In genomic region chr18:48929212-48929612, GRCh38 we compare ENCODE assay signal across 8 cellular contexts. TPM values are rescaled to one million over a fixed set of nuclear protein-coding genes. Genes with fewer than 3 reads are reported as not detected.
A peak's percentile ranks its signal among the peaks of the same experiment; 100 is the strongest.
DNase-seq lines count a peak whose midpoint lies in the region; ATAC-seq and TF ChIP-seq lines count a peak whose summit lies in the region.

No MANE protein-coding gene starts in this region.

- H3K4me1 ChIP-seq in CD8-positive, alpha-beta memory T cell (ENCODE audit: insufficient read depth, low read length), result peaks cover 84% of the 10 kb centered on the region
- H3K4me1 ChIP-seq in neural progenitor cell, result peaks cover 33% of the 10 kb centered on the region

- POLR2A ChIA-PET in CD8-positive, alpha-beta memory T cell (lab: Charles Lee), result interaction anchor here (0.7 to 1.3 kb wide), 4 partner anchors 11 to 94 kb away, joined by 3 to 15 read pairs (median 6); no protein-coding TSS in a partner anchor

- H3K9me3 ChIP-seq in CD8-positive, alpha-beta memory T cell (ENCODE audit: low read length), result no peaks in the 10 kb centered on the region
- H3K9me3 ChIP-seq in neural progenitor cell (ENCODE audit: low read depth), result no peaks in the 10 kb centered on the region

- H3K4me3 Mint-ChIP-seq in CD8-positive, alpha-beta memory T cell, result peak overlapping the region; percentile 31 to 90 (median 78)
- H3K4me3 Mint-ChIP-seq in neural progenitor cell, result peak overlapping the region; percentile 33

- H3K4me1 Mint-ChIP-seq in CD8-positive, alpha-beta memory T cell, result peaks cover 88 to 98% (median 89%) of the 10 kb centered on the region in 3 donors
- H3K4me1 Mint-ChIP-seq in neural progenitor cell, result peaks cover 75% of the 10 kb centered on the region

- no peak overlapping the region for H3K4me2 ChIP-seq in neural progenitor cell

- no peak for TF ChIP-seq CTCF in dorsolateral prefrontal cortex (IDR thresholded peaks at IDR 0.05 in 54 of 56, conservative IDR thresholded peaks at IDR 0.05 in 2 of 56; ENCODE audit: low read depth in 1 of 56, partially characterized antibody in 56 of 56)
- TF ChIP-seq CTCF in neural progenitor cell (IDR thresholded peaks at IDR 0.05), result no peak

- no peaks in the 10 kb centered on the region for H3K27me3 ChIP-seq in CD8-positive, alpha-beta memory T cell (ENCODE audit: insufficient read depth, low read length, poor library complexity, severe bottlenecking)
- H3K27me3 ChIP-seq in dorsolateral prefrontal cortex (no peaks in the 10 kb centered on the region), neural progenitor cell (no peaks in the 10 kb centered on the region)

- ATAC-seq in GM21447 (IDR thresholded peaks at IDR 0.05; ENCODE audit: unreplicated experiment), result no peak

- no peak for DNase-seq in CD8-positive, alpha-beta memory T cell
- DNase-seq in NCI-H69 (lab: John Stamatoyannopoulos, UW) (peak; percentile 80), dorsolateral prefrontal cortex (no peak), neural progenitor cell (ENCODE audit: low spot score) (no peak), NCI-H2227 (lab: John Stamatoyannopoulos, UW; ENCODE audit: unreplicated experiment) (no peak), activated gamma-delta T cell (lab: John Stamatoyannopoulos, UW) (no peak), NCI-H446 treated with DMSO at 0.1 percent for 48 hours (lab: John Stamatoyannopoulos, UW) (no peak)

- no peaks in the 10 kb centered on the region for H3K36me3 ChIP-seq in CD8-positive, alpha-beta memory T cell (ENCODE audit: insufficient read depth, low read length)
- H3K36me3 ChIP-seq in neural progenitor cell, result no peaks in the 10 kb centered on the region

- CTCF ChIA-PET in CD8-positive, alpha-beta memory T cell (lab: Charles Lee), result interaction anchor here (0.7 to 1.7 kb wide), 3 partner anchors 9 to 22 kb away, joined by 3 to 5 read pairs (median 3); no protein-coding TSS in a partner anchor

- no peak overlapping the region for H2AFZ ChIP-seq in neural progenitor cell (replicated peaks)

- peak overlapping the region; percentile 21 for H3K4me3 ChIP-seq in CD8-positive, alpha-beta memory T cell (ENCODE audit: low read length)
- peak overlapping the region in 20 of 59 donors; percentile 2 to 40 (median 10) for H3K4me3 ChIP-seq in dorsolateral prefrontal cortex
- no peak overlapping the region for H3K4me3 ChIP-seq in neural progenitor cell

- H3F3A ChIP-seq in neural progenitor cell (ENCODE audit: low read depth), result no peaks in the 10 kb centered on the region

- intact Hi-C loops in dorsolateral prefrontal cortex (cut with DNase I), result loop anchor here in 1 of 2 donors (5.0 kb wide), 1 partner anchor 52 kb away; no protein-coding TSS in a partner anchor

- no peak overlapping the region for H3K9ac ChIP-seq in neural progenitor cell

- peaks cover 0 to 24% (median 0%) of the 10 kb centered on the region in 3 donors for H3K36me3 Mint-ChIP-seq in CD8-positive, alpha-beta memory T cell
- H3K36me3 Mint-ChIP-seq in neural progenitor cell, result peaks cover 10% of the 10 kb centered on the region

- no peaks in the 10 kb centered on the region for H3K9me3 Mint-ChIP-seq in CD8-positive, alpha-beta memory T cell
- no peaks in the 10 kb centered on the region for H3K9me3 Mint-ChIP-seq in neural progenitor cell

- H4K20me1 ChIP-seq in neural progenitor cell (ENCODE audit: low read depth), result no peaks in the 10 kb centered on the region

- H3K79me2 ChIP-seq in neural progenitor cell (ENCODE audit: low read depth), result no peaks in the 10 kb centered on the region

- peaks cover 0 to 7% of the 10 kb centered on the region in 2 donors for H3K27me3 Mint-ChIP-seq in CD8-positive, alpha-beta memory T cell
- peaks cover 2% of the 10 kb centered on the region for H3K27me3 Mint-ChIP-seq in neural progenitor cell (ENCODE audit: insufficient read depth, low read depth)

- H3K27ac Mint-ChIP-seq in CD8-positive, alpha-beta memory T cell, result peak overlapping the region; percentile 78 to 99 (median 96)
- peak overlapping the region; percentile 72 for H3K27ac Mint-ChIP-seq in neural progenitor cell

- no peak overlapping the region for H3K27ac ChIP-seq in CD8-positive, alpha-beta memory T cell (ENCODE audit: low read depth, low read length)
- H3K27ac ChIP-seq in dorsolateral prefrontal cortex, result peak overlapping the region in 52 of 59 donors; percentile 23 to 90 (median 66)
- H3K27ac ChIP-seq in neural progenitor cell, result no peak overlapping the region

RNA-seq across cellular contexts. Expression of gene SMAD7, which starts 21.6 kb away (rescaled TPM):
- 10 to 100 TPM; 23.3 TPM for total RNA-seq in CD8-positive, alpha-beta memory T cell
- polyA plus RNA-seq in CD8-positive, alpha-beta memory T cell, result 7.0 TPM
- total RNA-seq in dorsolateral prefrontal cortex (10 to 100 TPM; 14.2 to 34.2 (median 23.6) TPM), neural progenitor cell (ENCODE audit: low replicate concordance) (1.1 and 2.0 TPM in 2 replicates)

Comparison
In these comparisons a context has a peak if more than half of its experiments do, and no peak if none do; other contexts are left out.
1. H3K27ac ChIP-seq: peak in dorsolateral prefrontal cortex (52 of 59); none in CD8-positive, alpha-beta memory T cell (single experiment) and neural progenitor cell (single experiment).